In the genomic region with DNA sequence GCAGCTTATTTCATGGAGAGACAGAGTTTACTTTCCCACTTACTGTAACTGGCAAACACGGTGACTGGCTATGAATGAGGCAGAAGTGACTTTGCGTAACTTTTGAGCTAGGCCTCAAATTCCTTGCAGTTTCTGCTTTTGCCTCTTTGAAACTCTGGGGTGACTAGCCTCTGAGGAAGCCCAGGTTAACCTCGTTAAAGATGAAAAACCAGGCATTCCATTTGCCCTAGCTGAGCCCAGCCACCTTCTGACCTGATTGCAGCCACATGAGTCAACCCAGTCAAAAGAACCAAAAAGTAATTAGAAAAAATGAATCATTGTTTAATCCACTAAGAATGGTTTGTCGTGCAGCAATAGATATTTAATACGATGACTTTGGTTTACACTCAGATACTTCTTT, we compare ENCODE assay signal across 17 cellular contexts. TPM values are rescaled to one million over a fixed set of nuclear protein-coding genes. Genes with fewer than 3 reads are reported as not detected.
DNase-seq lines count a peak whose midpoint lies in the region; ATAC-seq and TF ChIP-seq lines count a peak whose summit lies in the region.
"Had no signal": no experiment of that assay in that cellular context is flagged by ENCODE, and none has a peak within 500 bp of the region (broad histone marks: within the 10 kb centered on the region; RNA-seq: fewer than 3 reads in every experiment).

No MANE protein-coding gene starts in this region.

- H3K4me1 ChIP-seq in mammary epithelial cell (ENCODE audit: insufficient read depth, low read length) (peaks cover 7% of the 10 kb centered on the region), neural progenitor cell (peaks cover 4% of the 10 kb centered on the region)
- H3K4me1 ChIP-seq: gastroesophageal sphincter, SJCRH30 had no signal

- intact Hi-C loops in mammary epithelial cell (cut with micrococcal nuclease): loop anchor here (2.0 kb wide), 1 partner anchor 20 kb away; a partner anchor contains a TSS

- H3K27me3 Mint-ChIP-seq in neural progenitor cell (ENCODE audit: insufficient read depth, low read depth): no peaks in the 10 kb centered on the region

- peak overlapping the region; percentile 29 for H3K27ac ChIP-seq in mammary epithelial cell (ENCODE audit: insufficient read depth, low read depth, low read length)
- no peak overlapping the region for H3K27ac ChIP-seq in neural progenitor cell
- H3K27ac ChIP-seq: gastroesophageal sphincter, SJCRH30, thoracic aorta had no signal

- TF ChIP-seq CTCF in mammary epithelial cell (conservative IDR thresholded peaks at IDR 0.05 in 1 of 2, IDR thresholded peaks at IDR 0.05 in 1 of 2; ENCODE audit: extremely low read depth in 1 of 2, insufficient read depth in 1 of 2, low read depth in 1 of 2, low read length in 2 of 2) (no peak), neural progenitor cell (IDR thresholded peaks at IDR 0.05) (no peak)

- H3K79me2 ChIP-seq in mammary epithelial cell (ENCODE audit: insufficient read depth, low read length) (no peaks in the 10 kb centered on the region), neural progenitor cell (ENCODE audit: low read depth) (no peaks in the 10 kb centered on the region)

- peak; percentile 96 for DNase-seq in ELR (ENCODE audit: low read depth)
- peak; percentile 31 for DNase-seq in MG63
- peak; percentile 94 for DNase-seq in mammary epithelial cell
- DNase-seq in neural progenitor cell (ENCODE audit: low spot score): peak; percentile 10
- DNase-seq in DMS153 treated with DMSO at 0.1 percent for 48 hours (lab: John Stamatoyannopoulos, UW; ENCODE audit: unreplicated experiment): no peak
- DNase-seq in activated naive CD4-positive, alpha-beta T cell treated with Interleukin-2 at 50 U/mL for 16 hours: no peak
- no peak for DNase-seq in T-helper 2 cell
- DNase-seq: activated CD4-positive, alpha-beta T cell treated with anti-CD3 and anti-CD28 coated beads for 36 hours; COR-L47; NCI-H2171; retina; SJCRH30 had no signal

- dilution Hi-C loops in mammary epithelial cell (cut with HindIII; ENCODE audit: low sequenced_read_pairs): no loop called here

- H3K36me3 Mint-ChIP-seq in neural progenitor cell: no peaks in the 10 kb centered on the region

- no peaks in the 10 kb centered on the region for H3K9me3 ChIP-seq in MG63
- H3K9me3 ChIP-seq in mammary epithelial cell (replicated peaks; ENCODE audit: insufficient read depth, low read length): no peaks in the 10 kb centered on the region
- H3K9me3 ChIP-seq in neural progenitor cell (ENCODE audit: low read depth): no peaks in the 10 kb centered on the region
- H3K9me3 ChIP-seq: gastroesophageal sphincter, SJCRH30, thoracic aorta had no signal

- no peaks in the 10 kb centered on the region for H3K9me3 Mint-ChIP-seq in neural progenitor cell

- H3K36me3 ChIP-seq in MG63 (no peaks in the 10 kb centered on the region), mammary epithelial cell (ENCODE audit: insufficient read depth, low read length) (no peaks in the 10 kb centered on the region), neural progenitor cell (no peaks in the 10 kb centered on the region)
- H3K36me3 ChIP-seq: gastroesophageal sphincter, SJCRH30, thoracic aorta had no signal

- no peak overlapping the region for H3K4me3 Mint-ChIP-seq in neural progenitor cell
- H3K4me3 Mint-ChIP-seq: activated CD4-positive, alpha-beta T cell treated with anti-CD3 and anti-CD28 coated beads for 36 hours; memory B cell had no signal

- H4K20me1 ChIP-seq in mammary epithelial cell (ENCODE audit: insufficient read depth, low read length): no peaks in the 10 kb centered on the region
- no peaks in the 10 kb centered on the region for H4K20me1 ChIP-seq in neural progenitor cell (ENCODE audit: low read depth)

- H3K4me2 ChIP-seq in mammary epithelial cell (ENCODE audit: insufficient read depth, low read depth, low read length) (no peak overlapping the region), neural progenitor cell (no peak overlapping the region)

- H3F3A ChIP-seq in neural progenitor cell (ENCODE audit: low read depth): no peaks in the 10 kb centered on the region

- CTCF ChIA-PET in mammary epithelial cell (lab: Charles Lee; ENCODE audit: low non-redundant PET): interaction anchor here (0.6 kb wide), 1 partner anchor 21 kb away, joined by 4 read pairs; no protein-coding TSS in a partner anchor

- no peaks in the 10 kb centered on the region for H3K4me1 Mint-ChIP-seq in neural progenitor cell
- H3K4me1 Mint-ChIP-seq: activated CD4-positive, alpha-beta T cell treated with anti-CD3 and anti-CD28 coated beads for 36 hours; memory B cell had no signal

- no peak for ATAC-seq in GM18498 (IDR thresholded peaks at IDR 0.05; ENCODE audit: unreplicated experiment)
- ATAC-seq: activated CD4-positive, alpha-beta T cell treated with anti-CD3 and anti-CD28 coated beads for 36 hours; gastroesophageal sphincter; HepG2 had no signal

- in situ Hi-C loops in mammary epithelial cell (cut with MboI; ENCODE audit: low sequenced_read_pairs in 2 of 2): no loop called here

- H3K9ac ChIP-seq in mammary epithelial cell (ENCODE audit: insufficient read depth, low read length) (no peak overlapping the region), neural progenitor cell (no peak overlapping the region)

- BruUV-seq in mammary epithelial cell (replicated peaks; lab: Mats Ljungman, UMichigan): no TSS peak

- H2AFZ ChIP-seq in mammary epithelial cell (ENCODE audit: low read depth, low read length) (peak overlapping the region; percentile 16), neural progenitor cell (replicated peaks) (peak overlapping the region; percentile 76)

- H3K4me3 ChIP-seq in MG63 (no peak overlapping the region), mammary epithelial cell (replicated peaks in 1 of 3; ENCODE audit: insufficient read depth in 1 of 3, low read depth in 2 of 3, low read length in 3 of 3) (no peak overlapping the region), neural progenitor cell (no peak overlapping the region)
- H3K4me3 ChIP-seq: gastroesophageal sphincter, SJCRH30, thoracic aorta had no signal

- WGBS in mammary epithelial cell (ENCODE audit: low coverage, missing lambda C conversion rate): 40% methylated on average over 5 of the region's 5 CpGs

- H3K27ac Mint-ChIP-seq in neural progenitor cell: no peak overlapping the region
- H3K27ac Mint-ChIP-seq: activated CD4-positive, alpha-beta T cell treated with anti-CD3 and anti-CD28 coated beads for 36 hours; memory B cell had no signal

- H3K27me3 ChIP-seq in MG63 (no peaks in the 10 kb centered on the region), mammary epithelial cell (ENCODE audit: insufficient read depth, low read length) (peaks cover 2% of the 10 kb centered on the region), neural progenitor cell (no peaks in the 10 kb centered on the region)
- H3K27me3 ChIP-seq: gastroesophageal sphincter, SJCRH30 had no signal

RNA-seq across cellular contexts. Expression of a gene that starts 20.4 kb away (rescaled TPM):
- 19.6 and 26.6 TPM in 2 replicates for total RNA-seq in MG63 (2014; rRNA removed; shearing (Covaris generic); ENCODE audit: low replicate concordance)
- total RNA-seq in mammary epithelial cell (10 to 100 TPM; 14.4 to 17.7 TPM), neural progenitor cell (ENCODE audit: low replicate concordance) (33.1 and 40.3 TPM in 2 replicates)
- 15.9 TPM for polyA plus RNA-seq in mammary epithelial cell
- 9.4 TPM for polyA minus RNA-seq in mammary epithelial cell

Comparison
In these comparisons a context has a peak if more than half of its experiments do, and no peak if none do; other contexts are left out.
1. DNase-seq: peak in ELR (single experiment), MG63 (single experiment), mammary epithelial cell (single experiment) and neural progenitor cell (single experiment); none in DMS153 treated with DMSO at 0.1 percent for 48 hours (single experiment), activated naive CD4-positive, alpha-beta T cell treated with Interleukin-2 at 50 U/mL for 16 hours (single experiment) and T-helper 2 cell (0 of 5).